In the genomic region with DNA sequence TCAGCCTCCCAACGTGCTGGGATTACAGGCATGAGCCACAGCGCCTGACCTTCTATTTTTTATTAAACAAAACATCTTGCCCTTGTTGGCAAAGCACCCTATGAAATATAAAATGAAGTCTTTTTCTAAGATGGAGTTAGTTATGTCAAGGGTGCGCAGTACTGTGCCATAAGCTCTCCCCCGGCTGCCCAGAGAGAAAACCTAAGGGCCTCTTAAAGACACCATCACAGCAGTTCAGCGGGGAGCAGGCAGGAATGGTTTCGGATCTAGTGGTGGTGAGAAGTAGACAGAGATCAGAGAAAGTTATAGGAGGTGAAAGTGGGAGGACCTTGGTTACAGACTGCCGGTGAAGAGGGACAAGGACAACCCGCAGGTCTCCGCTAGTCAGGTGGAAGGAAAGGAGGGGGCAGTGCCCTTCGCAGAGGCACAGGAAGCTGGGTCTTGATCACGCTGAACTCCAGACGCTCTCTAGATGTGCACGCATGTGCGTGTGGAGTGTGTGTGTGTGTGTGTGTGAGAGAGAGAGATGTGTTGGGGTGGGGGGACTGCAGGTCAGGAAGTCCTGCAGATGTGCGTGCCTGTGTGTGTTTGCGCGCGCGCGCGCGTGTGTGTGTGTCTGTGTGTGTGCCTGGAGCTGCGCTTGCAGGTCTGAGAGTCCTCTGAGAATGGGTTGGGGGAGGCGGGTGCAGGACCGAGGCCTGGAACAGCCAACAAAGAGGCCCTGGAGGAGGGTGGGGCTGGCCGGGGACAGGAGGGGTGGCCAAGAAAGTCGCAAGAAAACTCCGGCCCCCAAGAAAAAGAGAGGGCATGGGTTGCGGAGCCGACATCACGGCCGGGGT, we compare ENCODE assay signal across 1 cellular context.
TF ChIP-seq lines count a peak whose summit lies in the region.

No MANE protein-coding gene starts in this region.

TF ChIP-seq in SK-N-SH treated with all-trans-retinoic acid at 6 μM for 48 hours, 23 proteins besides CTCF, POLR2A, EP300 and RAD21 (continued from another document):
- TF ChIP-seq, protein P1, sequence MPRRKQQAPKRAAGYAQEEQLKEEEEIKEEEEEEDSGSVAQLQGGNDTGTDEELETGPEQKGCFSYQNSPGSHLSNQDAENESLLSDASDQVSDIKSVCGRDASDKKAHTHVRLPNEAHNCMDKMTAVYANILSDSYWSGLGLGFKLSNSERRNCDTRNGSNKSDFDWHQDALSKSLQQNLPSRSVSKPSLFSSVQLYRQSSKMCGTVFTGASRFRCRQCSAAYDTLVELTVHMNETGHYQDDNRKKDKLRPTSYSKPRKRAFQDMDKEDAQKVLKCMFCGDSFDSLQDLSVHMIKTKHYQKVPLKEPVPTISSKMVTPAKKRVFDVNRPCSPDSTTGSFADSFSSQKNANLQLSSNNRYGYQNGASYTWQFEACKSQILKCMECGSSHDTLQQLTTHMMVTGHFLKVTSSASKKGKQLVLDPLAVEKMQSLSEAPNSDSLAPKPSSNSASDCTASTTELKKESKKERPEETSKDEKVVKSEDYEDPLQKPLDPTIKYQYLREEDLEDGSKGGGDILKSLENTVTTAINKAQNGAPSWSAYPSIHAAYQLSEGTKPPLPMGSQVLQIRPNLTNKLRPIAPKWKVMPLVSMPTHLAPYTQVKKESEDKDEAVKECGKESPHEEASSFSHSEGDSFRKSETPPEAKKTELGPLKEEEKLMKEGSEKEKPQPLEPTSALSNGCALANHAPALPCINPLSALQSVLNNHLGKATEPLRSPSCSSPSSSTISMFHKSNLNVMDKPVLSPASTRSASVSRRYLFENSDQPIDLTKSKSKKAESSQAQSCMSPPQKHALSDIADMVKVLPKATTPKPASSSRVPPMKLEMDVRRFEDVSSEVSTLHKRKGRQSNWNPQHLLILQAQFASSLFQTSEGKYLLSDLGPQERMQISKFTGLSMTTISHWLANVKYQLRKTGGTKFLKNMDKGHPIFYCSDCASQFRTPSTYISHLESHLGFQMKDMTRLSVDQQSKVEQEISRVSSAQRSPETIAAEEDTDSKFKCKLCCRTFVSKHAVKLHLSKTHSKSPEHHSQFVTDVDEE (CRISPR knock-in tag; IDR thresholded peaks at IDR 0.05) = 0 out of 2 replicates have a peak, but pooled peaks have one; percentile 16
- no peak for TF ChIP-seq ESRRG (CRISPR knock-in tag; IDR thresholded peaks at IDR 0.05)
- TF ChIP-seq OSR1 (CRISPR knock-in tag; IDR thresholded peaks at IDR 0.05) = no peak
- no peak for TF ChIP-seq GLIS3 (CRISPR knock-in tag; IDR thresholded peaks at IDR 0.05)
- TF ChIP-seq, protein P2, sequence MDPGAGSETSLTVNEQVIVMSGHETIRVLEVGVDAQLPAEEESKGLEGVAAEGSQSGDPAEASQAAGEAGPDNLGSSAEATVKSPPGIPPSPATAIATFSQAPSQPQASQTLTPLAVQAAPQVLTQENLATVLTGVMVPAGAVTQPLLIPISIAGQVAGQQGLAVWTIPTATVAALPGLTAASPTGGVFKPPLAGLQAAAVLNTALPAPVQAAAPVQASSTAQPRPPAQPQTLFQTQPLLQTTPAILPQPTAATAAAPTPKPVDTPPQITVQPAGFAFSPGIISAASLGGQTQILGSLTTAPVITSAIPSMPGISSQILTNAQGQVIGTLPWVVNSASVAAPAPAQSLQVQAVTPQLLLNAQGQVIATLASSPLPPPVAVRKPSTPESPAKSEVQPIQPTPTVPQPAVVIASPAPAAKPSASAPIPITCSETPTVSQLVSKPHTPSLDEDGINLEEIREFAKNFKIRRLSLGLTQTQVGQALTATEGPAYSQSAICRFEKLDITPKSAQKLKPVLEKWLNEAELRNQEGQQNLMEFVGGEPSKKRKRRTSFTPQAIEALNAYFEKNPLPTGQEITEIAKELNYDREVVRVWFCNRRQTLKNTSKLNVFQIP (CRISPR knock-in tag; IDR thresholded peaks at IDR 0.05; ENCODE audit: borderline replicate concordance, low read depth) = no peak
TF ChIP-seq in SK-N-SH treated with all-trans-retinoic acid at 6 μM for 48 hours: peak in this region for 5.
